14 cellular contexts compared by ENCODE assay signal in the genomic region with DNA sequence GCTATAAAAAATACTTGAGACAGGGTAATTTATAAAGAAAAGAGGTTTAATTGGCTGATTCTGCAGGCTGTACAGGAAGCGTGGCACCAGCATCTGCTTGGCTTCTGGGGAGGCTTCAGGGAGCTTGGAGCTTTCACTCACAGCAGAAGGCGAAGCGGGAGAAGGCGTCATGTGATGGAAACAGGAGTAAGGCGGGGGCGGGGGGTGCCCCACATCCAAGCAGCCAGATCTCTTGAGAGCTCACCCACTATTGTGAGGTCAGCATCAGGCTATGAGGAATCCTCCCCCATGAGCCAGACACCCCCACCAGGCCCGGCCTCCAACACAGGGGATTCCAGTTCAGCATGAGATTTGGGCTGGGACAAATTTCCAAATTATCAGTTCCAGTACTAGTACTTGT. TPM values are rescaled to one million over a fixed set of nuclear protein-coding genes. Genes with fewer than 3 reads are reported as not detected.
A peak's percentile ranks its signal among the peaks of the same experiment; 100 is the strongest.
DNase-seq lines count a peak whose midpoint lies in the region; ATAC-seq and TF ChIP-seq lines count a peak whose summit lies in the region.
"Had no signal": no experiment of that assay in that cellular context is flagged by ENCODE, and none has a peak within 500 bp of the region (broad histone marks: within the 10 kb centered on the region; RNA-seq: fewer than 3 reads in every experiment).

No MANE protein-coding gene starts in this region.

- peak; percentile 10 for DNase-seq in activated T-cell treated with anti-CD3 and anti-CD28 coated beads for 4 hours
- peak; percentile 22 for DNase-seq in fibroblast of mammary gland (ENCODE audit: low read depth)
- DNase-seq in stimulated activated CD4-positive, alpha-beta T cell treated with anti-CD3 and anti-CD28 coated beads, Interleukin-4, amount 100 ng/mL, for 48 hours (ENCODE audit: low read depth in 2 of 2) = peak; percentile 26 to 38
- DNase-seq in SHP77 treated with DMSO at 0.1 percent for 48 hours (lab: John Stamatoyannopoulos, UW) = no peak
- no peak for DNase-seq in NCI-H1930 (lab: John Stamatoyannopoulos, UW)
- no peak for DNase-seq in esophagus squamous epithelium (lab: John Stamatoyannopoulos, UW)
- DNase-seq: dermis blood vessel endothelial cell, kidney glomerular epithelial cell, NCI-H1436 treated with DMSO at 0.1 percent for 48 hours, NCI-H446 treated with DMSO at 0.1 percent for 48 hours, SHP77 had no signal

- H3K36me3 ChIP-seq in HEK293 (ENCODE audit: control insufficient read depth in 2 of 2, insufficient read depth in 1 of 2, low read length in 2 of 2) (peaks cover 11 to 79% of the 10 kb centered on the region in 2 experiments; a peak in 2 of 3 replicates), esophagus squamous epithelium (peaks cover 19 to 100% (median 25%) of the 10 kb centered on the region in 3 donors)

- no peak for TF ChIP-seq POLR2A in esophagus squamous epithelium (IDR thresholded peaks at IDR 0.05)

- 87 to 92% methylated on average over 5 to 6 of the region's 7 CpGs for WGBS in esophagus squamous epithelium, 2 donors

- H3K27ac ChIP-seq in HEK293 (ENCODE audit: extremely low read depth, low read depth, low read length) (no peak overlapping the region), esophagus squamous epithelium (no peak overlapping the region)
- H3K27ac ChIP-seq: parathyroid adenoma had no signal

- H3K4me1 ChIP-seq in HEK293 (ENCODE audit: control insufficient read depth, insufficient read depth, low read length) (no peaks in the 10 kb centered on the region), esophagus squamous epithelium (no peaks in the 10 kb centered on the region)
- H3K4me1 ChIP-seq: parathyroid adenoma had no signal

- CTCF ChIA-PET in HEK293 (lab: Yijun Ruan, JAX) = no interaction called here

- no peak overlapping the region for H3K4me3 ChIP-seq in HEK293 (ENCODE audit: low read depth, low read length)
- no peak overlapping the region for H3K4me3 ChIP-seq in fibroblast of mammary gland (ENCODE audit: control insufficient read depth, low read depth, low read length)
- H3K4me3 ChIP-seq in esophagus squamous epithelium = no peak overlapping the region

- ATAC-seq in GM21367 (IDR thresholded peaks at IDR 0.05; ENCODE audit: unreplicated experiment) = no peak

- POLR2A ChIA-PET in HEK293 (lab: Yijun Ruan, JAX) = no interaction called here

- H3K27me3 ChIP-seq in esophagus squamous epithelium = no peaks in the 10 kb centered on the region

- no peaks in the 10 kb centered on the region for H3K9me3 ChIP-seq in HEK293 (ENCODE audit: control insufficient read depth, insufficient read depth, low read depth, low read length)
- H3K9me3 ChIP-seq in esophagus squamous epithelium = no peaks in the 10 kb centered on the region

- TF ChIP-seq CTCF in HEK293 (tag by site-specific recombination; IDR thresholded peaks at IDR 0.05) (no peak), fibroblast of mammary gland (conservative IDR thresholded peaks at IDR 0.05; ENCODE audit: control insufficient read depth, insufficient read depth, low read depth, low read length) (no peak), esophagus squamous epithelium (IDR thresholded peaks at IDR 0.05) (no peak)

- intact Hi-C loops in esophagus squamous epithelium (cut with DNase I) = no loop called here

TF ChIP-seq in HEK293, 187 proteins besides CTCF, POLR2A, EP300 and RAD21:
- TF ChIP-seq EGR2 (tag by site-specific recombination; IDR thresholded peaks at IDR 0.05; ENCODE audit: low read depth) = peak; percentile 50
- peak; percentile 43; the same call in 1 of the 2 replicates for TF ChIP-seq ZFHX2 (tag by site-specific recombination; conservative IDR thresholded peaks at IDR 0.05)
- TF ChIP-seq SP7 (tag by site-specific recombination; IDR thresholded peaks at IDR 0.05) = no peak

RNA-seq across cellular contexts. Expression of gene WDR37, which starts 46.2 kb away (rescaled TPM):
- total RNA-seq in esophagus squamous epithelium = 10 to 100 TPM in 2 of 4 donors, 1 to 10 TPM in 2; 7.5 to 17.2 (median 11.3) TPM

RNA-seq across cellular contexts. Expression of gene IDI1, which starts 53.5 kb away (rescaled TPM):
- total RNA-seq in esophagus squamous epithelium = 10 to 100 TPM; 30.7 to 87.5 (median 59.9) TPM

Comparison
In these comparisons a context has a peak if more than half of its experiments do, and no peak if none do; other contexts are left out.
1. DNase-seq: peak in activated T-cell treated with anti-CD3 and anti-CD28 coated beads for 4 hours (single experiment), fibroblast of mammary gland (single experiment) and stimulated activated CD4-positive, alpha-beta T cell treated with anti-CD3 and anti-CD28 coated beads, Interleukin-4, amount 100 ng/mL, for 48 hours (2 of 2); none in SHP77 treated with DMSO at 0.1 percent for 48 hours (single experiment), NCI-H1930 (0 of 2) and esophagus squamous epithelium (single experiment).